ENCODE assay signal across 9 cellular contexts in the genomic region with DNA sequence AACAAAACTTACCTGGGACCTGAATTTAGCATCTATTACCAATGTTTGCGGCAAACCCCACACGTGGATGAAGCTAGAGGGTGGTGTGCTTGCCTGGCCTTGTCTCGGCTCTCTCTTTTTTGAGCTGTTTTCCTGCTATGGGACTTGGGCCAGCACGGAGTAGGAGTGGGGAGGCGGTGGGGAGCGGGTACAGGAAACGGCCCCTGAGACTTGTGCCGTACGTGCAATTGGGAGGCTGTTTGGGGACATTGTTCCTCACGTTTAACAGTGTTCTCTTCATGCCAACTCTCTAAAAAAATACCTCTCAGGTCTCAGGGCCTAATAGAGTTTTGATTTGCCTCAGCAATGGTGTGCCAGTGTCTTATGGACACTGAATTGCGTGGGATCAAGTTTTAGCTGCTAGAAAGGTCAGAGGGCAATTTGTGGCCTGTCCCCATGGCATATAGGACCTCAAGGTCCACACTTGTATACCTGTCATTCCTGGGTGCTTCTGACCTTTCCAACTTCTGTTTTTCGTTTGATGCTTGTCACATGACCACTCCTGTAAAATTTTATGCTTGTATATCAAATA. TPM values are rescaled to one million over a fixed set of nuclear protein-coding genes. Genes with fewer than 3 reads are reported as not detected.
A peak's percentile ranks its signal among the peaks of the same experiment; 100 is the strongest.
DNase-seq lines count a peak whose midpoint lies in the region; ATAC-seq and TF ChIP-seq lines count a peak whose summit lies in the region.
"Had no signal": no experiment of that assay in that cellular context is flagged by ENCODE, and none has a peak within 500 bp of the region (broad histone marks: within the 10 kb centered on the region; RNA-seq: fewer than 3 reads in every experiment).

No MANE protein-coding gene starts in this region.

- no peak for TF ChIP-seq RAD21 in SK-N-SH (IDR thresholded peaks at IDR 0.05; ENCODE audit: low read length)

- H3F3A ChIP-seq in SK-N-SH (replicated peaks; ENCODE audit: insufficient read depth), result peaks cover 11% of the 10 kb centered on the region

- CTCF ChIA-PET in activated CD4-positive, alpha-beta T cell treated with anti-CD3 and anti-CD28 coated beads, Interleukin-2, amount 10 ng/mL, durations not matched to agents 7 days and 5 days (lab: Charles Lee), result interaction anchor here (1.0 to 2.6 kb wide), 8 partner anchors 9 to 138 kb away, joined by 3 to 12 read pairs (median 4); no protein-coding TSS in a partner anchor
- CTCF ChIA-PET in SK-N-SH (lab: Yijun Ruan, JAX), result interaction anchor here (1.4 kb wide), 1 partner anchor 15 kb away, joined by 3 read pairs; no protein-coding TSS in a partner anchor

- no peak for DNase-seq in activated CD4-positive, alpha-beta T cell treated with anti-CD3 and anti-CD28 coated beads, Interleukin-2, amount 10 ng/mL, durations not matched to agents 7 days and 5 days
- DNase-seq in activated CD4-positive, alpha-beta T cell treated with anti-CD3 and anti-CD28 coated beads, Interleukin-2, amount 50 U/mL, for 1 hour, result no peak
- DNase-seq in activated T-cell treated with anti-CD3 and anti-CD28 coated beads, Interleukin-2, amount 50 U/mL, for 72 hours, result no peak
- DNase-seq in thoracic aorta (ENCODE audit: low spot score) (no peak), SK-N-SH (no peak), endodermal cell (no peak), heart right ventricle (no peak)

- H3K36me3 Mint-ChIP-seq in activated CD4-positive, alpha-beta T cell treated with anti-CD3 and anti-CD28 coated beads, Interleukin-2, amount 10 ng/mL, durations not matched to agents 7 days and 5 days (ENCODE audit: low read depth), result peaks cover 20% of the 10 kb centered on the region
- H3K36me3 Mint-ChIP-seq in activated T-cell treated with anti-CD3 and anti-CD28 coated beads, Interleukin-2, amount 50 U/mL, for 72 hours (ENCODE audit: insufficient read depth in 2 of 2), result peaks cover 2% of the 10 kb centered on the region in 2 donors
- H3K36me3 Mint-ChIP-seq in endodermal cell (ENCODE audit: low read depth), result no peaks in the 10 kb centered on the region

- no peaks in the 10 kb centered on the region for H3K9me2 ChIP-seq in SK-N-SH

- ATAC-seq in HG03039 (IDR thresholded peaks at IDR 0.05; ENCODE audit: unreplicated experiment) (peak; percentile 22), thoracic aorta (ENCODE audit: insufficient number of reproducible peaks, low FRiP score, low read depth) (no peak), heart right ventricle (no peak)
- peak; percentile 12 to 25 for ATAC-seq in activated T-cell treated with anti-CD3 and anti-CD28 coated beads, Interleukin-2, amount 50 U/mL, for 72 hours (replicated peaks in 1 of 2)

- no peak for TF ChIP-seq EP300 in SK-N-SH (IDR thresholded peaks at IDR 0.05; ENCODE audit: borderline replicate concordance in 1 of 2, low read depth in 1 of 2, low read length in 1 of 2)

- H3K9me3 Mint-ChIP-seq in activated CD4-positive, alpha-beta T cell treated with anti-CD3 and anti-CD28 coated beads, Interleukin-2, amount 10 ng/mL, durations not matched to agents 7 days and 5 days, result no peaks in the 10 kb centered on the region
- H3K9me3 Mint-ChIP-seq in activated T-cell treated with anti-CD3 and anti-CD28 coated beads, Interleukin-2, amount 50 U/mL, for 72 hours, result no peaks in the 10 kb centered on the region
- no peaks in the 10 kb centered on the region for H3K9me3 Mint-ChIP-seq in endodermal cell

- H3K4me2 ChIP-seq in SK-N-SH, result no peak overlapping the region

- H3K36me3 ChIP-seq in thoracic aorta (no peaks in the 10 kb centered on the region), SK-N-SH (replicated peaks in 1 of 2; ENCODE audit: control insufficient read depth in 1 of 2, insufficient read depth in 2 of 2, low read length in 1 of 2) (no peaks in the 10 kb centered on the region), endodermal cell (ENCODE audit: control insufficient read depth, insufficient read depth, low read length) (no peaks in the 10 kb centered on the region), heart right ventricle (no peaks in the 10 kb centered on the region)

- no peaks in the 10 kb centered on the region for H4K20me1 ChIP-seq in SK-N-SH (ENCODE audit: insufficient read depth)

- TF ChIP-seq CTCF in thoracic aorta (IDR thresholded peaks at IDR 0.05) (no peak), SK-N-SH (IDR thresholded peaks at IDR 0.05) (no peak), endodermal cell (conservative IDR thresholded peaks at IDR 0.05) (no peak), heart right ventricle (IDR thresholded peaks at IDR 0.05) (no peak)

- 89% methylated on average over 12 of the region's 12 CpGs for WGBS in SK-N-SH (ENCODE audit: low lambda C conversion rate)
- 86 to 87% methylated on average over 8 to 12 of the region's 12 CpGs for WGBS in endodermal cell (ENCODE audit: insufficient coverage in 1 of 2, insufficient read length in 1 of 2), 2 experiments
- 58 to 60% methylated on average over 12 of the region's 12 CpGs for WGBS in heart right ventricle, 2 donors

- no peaks in the 10 kb centered on the region for H3K79me2 ChIP-seq in SK-N-SH (ENCODE audit: insufficient read depth)

- peak overlapping the region; percentile 99 for H3K27ac Mint-ChIP-seq in activated CD4-positive, alpha-beta T cell treated with anti-CD3 and anti-CD28 coated beads, Interleukin-2, amount 10 ng/mL, durations not matched to agents 7 days and 5 days
- H3K27ac Mint-ChIP-seq in activated T-cell treated with anti-CD3 and anti-CD28 coated beads, Interleukin-2, amount 50 U/mL, for 72 hours, result peak overlapping the region; percentile 100
- H3K27ac Mint-ChIP-seq in endodermal cell, result no peak overlapping the region

- POLR2A ChIA-PET in activated CD4-positive, alpha-beta T cell treated with anti-CD3 and anti-CD28 coated beads, Interleukin-2, amount 10 ng/mL, durations not matched to agents 7 days and 5 days (lab: Charles Lee), result interaction anchor here (0.6 to 2.4 kb wide), 5 partner anchors 14 to 39 kb away, joined by 4 to 11 read pairs (median 5); partner anchors contain the start of genes PHF19 and TRAF1
- POLR2A ChIA-PET in SK-N-SH (lab: Yijun Ruan, JAX), result no interaction called here

- no peaks in the 10 kb centered on the region for H3K9me3 ChIP-seq in thoracic aorta
- no peaks in the 10 kb centered on the region for H3K9me3 ChIP-seq in SK-N-SH
- H3K9me3 ChIP-seq in endodermal cell (ENCODE audit: control insufficient read depth, low read length), result no peaks in the 10 kb centered on the region
- no peaks in the 10 kb centered on the region for H3K9me3 ChIP-seq in heart right ventricle

- peak overlapping the region; percentile 89 to 91 for H3K27ac ChIP-seq in thoracic aorta
- no peak overlapping the region for H3K27ac ChIP-seq in SK-N-SH (ENCODE audit: low read depth in 2 of 2, low read length in 1 of 2)
- H3K27ac ChIP-seq in endodermal cell (ENCODE audit: low read depth, low read length), result no peak overlapping the region
- H3K27ac ChIP-seq in heart right ventricle, result peak overlapping the region in 2 of 10 donors; percentile 12 to 81
- H3K27ac ChIP-seq: C4-2B had no signal

- H3K27me3 Mint-ChIP-seq in activated CD4-positive, alpha-beta T cell treated with anti-CD3 and anti-CD28 coated beads, Interleukin-2, amount 10 ng/mL, durations not matched to agents 7 days and 5 days, result no peaks in the 10 kb centered on the region
- no peaks in the 10 kb centered on the region for H3K27me3 Mint-ChIP-seq in activated T-cell treated with anti-CD3 and anti-CD28 coated beads, Interleukin-2, amount 50 U/mL, for 72 hours (ENCODE audit: low read depth)
- peaks cover 24% of the 10 kb centered on the region for H3K27me3 Mint-ChIP-seq in endodermal cell (ENCODE audit: insufficient read depth)

- peaks cover 11 to 70% of the 10 kb centered on the region in 2 donors for H3K4me1 ChIP-seq in thoracic aorta (ENCODE audit: control insufficient read depth in 1 of 2, low read depth in 2 of 2)
- H3K4me1 ChIP-seq in SK-N-SH (ENCODE audit: control insufficient read depth in 1 of 2, insufficient read depth in 2 of 2, low read depth in 1 of 2, low read length in 1 of 2), result no peaks in the 10 kb centered on the region; a peak in 1 of 4 replicates
- peaks cover 4% of the 10 kb centered on the region for H3K4me1 ChIP-seq in endodermal cell (ENCODE audit: control insufficient read depth, insufficient read depth, low read length)
- peaks cover 2 to 46% (median 11%) of the 10 kb centered on the region in 9 donors for H3K4me1 ChIP-seq in heart right ventricle

- H2AFZ ChIP-seq in SK-N-SH (ENCODE audit: low read depth), result no peak overlapping the region

- H3K9ac ChIP-seq in SK-N-SH (no peak overlapping the region), endodermal cell (ENCODE audit: extremely low read depth, low read length, poor library complexity, severe bottlenecking) (no peak overlapping the region)

- H3K27me3 ChIP-seq in thoracic aorta (replicated peaks; ENCODE audit: insufficient read depth) (no peaks in the 10 kb centered on the region), SK-N-SH (ENCODE audit: insufficient read depth) (no peaks in the 10 kb centered on the region), endodermal cell (ENCODE audit: control insufficient read depth, insufficient read depth, low read length, poor library complexity, severe bottlenecking) (peaks cover 21% of the 10 kb centered on the region), heart right ventricle (no peaks in the 10 kb centered on the region)

- H3K4me3 ChIP-seq in thoracic aorta (no peak overlapping the region), SK-N-SH (ENCODE audit: low read depth in 2 of 2, low read length in 1 of 2) (no peak overlapping the region), endodermal cell (ENCODE audit: low read length) (no peak overlapping the region), heart right ventricle (no peak overlapping the region)

- peaks cover 92% of the 10 kb centered on the region for H3K4me1 Mint-ChIP-seq in activated CD4-positive, alpha-beta T cell treated with anti-CD3 and anti-CD28 coated beads, Interleukin-2, amount 10 ng/mL, durations not matched to agents 7 days and 5 days
- peaks cover 90% of the 10 kb centered on the region for H3K4me1 Mint-ChIP-seq in activated T-cell treated with anti-CD3 and anti-CD28 coated beads, Interleukin-2, amount 50 U/mL, for 72 hours (ENCODE audit: low read depth)
- H3K4me1 Mint-ChIP-seq in endodermal cell, result peaks cover 15% of the 10 kb centered on the region

- H3K4me3 Mint-ChIP-seq in activated CD4-positive, alpha-beta T cell treated with anti-CD3 and anti-CD28 coated beads, Interleukin-2, amount 10 ng/mL, durations not matched to agents 7 days and 5 days, result peak overlapping the region; percentile 62
- peak overlapping the region; percentile 75 to 88 for H3K4me3 Mint-ChIP-seq in activated T-cell treated with anti-CD3 and anti-CD28 coated beads, Interleukin-2, amount 50 U/mL, for 72 hours
- no peak overlapping the region for H3K4me3 Mint-ChIP-seq in endodermal cell

- intact Hi-C loops in heart right ventricle (cut with DNase I), result no loop called here

RNA-seq across cellular contexts. Expression of gene PHF19, which starts 15.3 kb away (rescaled TPM):
- total RNA-seq in activated CD4-positive, alpha-beta T cell treated with anti-CD3 and anti-CD28 coated beads, Interleukin-2, amount 10 ng/mL, durations not matched to agents 7 days and 5 days, result 100 to 1,000 TPM; 331 to 351 TPM
- 100 to 1,000 TPM; 166 to 222 TPM for total RNA-seq in activated T-cell treated with anti-CD3 and anti-CD28 coated beads, Interleukin-2, amount 50 U/mL, for 72 hours
- total RNA-seq in thoracic aorta, result 10 to 100 TPM; 47.9 to 81.7 TPM
- polyA plus RNA-seq in SK-N-SH (2012; rRNA removed), result 24.5 and 33.4 TPM in 2 replicates
- polyA plus RNA-seq in SK-N-SH (2012; cell fraction: cytosol; rRNA removed), result 18.0 and 25.0 TPM in 2 replicates
- 38.5 and 64.8 TPM in 2 replicates for polyA plus RNA-seq in SK-N-SH (2012; cell fraction: nucleus; rRNA removed)
- 10 to 100 TPM; 17.9 to 21.9 TPM for total RNA-seq in endodermal cell
- 30.5 TPM for polyA plus RNA-seq in endodermal cell (2013, experiment 1 of 2)
- polyA plus RNA-seq in endodermal cell (2013, experiment 2 of 2), result 27.9 TPM
- 10 to 100 TPM in 8 of 10 donors, 1 to 10 TPM in 2; 9.2 to 24.0 (median 13.4) TPM for total RNA-seq in heart right ventricle
- polyA plus RNA-seq in heart right ventricle, result 10 to 100 TPM; 10.2 to 12.5 TPM

RNA-seq across cellular contexts. Expression of gene TRAF1, which starts 34.3 kb away (rescaled TPM):
- total RNA-seq in activated CD4-positive, alpha-beta T cell treated with anti-CD3 and anti-CD28 coated beads, Interleukin-2, amount 10 ng/mL, durations not matched to agents 7 days and 5 days, result 10 to 100 TPM; 61.9 to 64.3 TPM
- 100 to 1,000 TPM in 1 of 2 donors, 10 to 100 TPM in 1; 91.6 to 101 TPM for total RNA-seq in activated T-cell treated with anti-CD3 and anti-CD28 coated beads, Interleukin-2, amount 50 U/mL, for 72 hours
- total RNA-seq in thoracic aorta (10 to 100 TPM; 36.4 to 52.5 TPM), endodermal cell (1 to 10 TPM; 3.6 to 8.2 TPM), heart right ventricle (1 to 10 TPM; 1.1 to 6.7 (median 1.9) TPM)
- polyA plus RNA-seq in SK-N-SH (2012; rRNA removed) (1.2 and 1.5 TPM in 2 replicates), heart right ventricle (1 to 10 TPM; 2.2 to 5.7 TPM)
- 0.54 and 0.84 TPM in 2 replicates for polyA plus RNA-seq in SK-N-SH (2012; cell fraction: cytosol; rRNA removed)
- polyA plus RNA-seq in SK-N-SH (2012; cell fraction: nucleus; rRNA removed), result 3.0 and 3.6 TPM in 2 replicates
- 3.1 TPM for polyA plus RNA-seq in endodermal cell (2013, experiment 1 of 2)
- 2.6 TPM for polyA plus RNA-seq in endodermal cell (2013, experiment 2 of 2)

RNA-seq across cellular contexts. Expression of gene PSMD5, which starts 49.5 kb away (rescaled TPM):
- total RNA-seq in activated CD4-positive, alpha-beta T cell treated with anti-CD3 and anti-CD28 coated beads, Interleukin-2, amount 10 ng/mL, durations not matched to agents 7 days and 5 days, result 10 to 100 TPM; 35.3 to 50.9 TPM
- 10 to 100 TPM; 48.6 to 59.0 TPM for total RNA-seq in activated T-cell treated with anti-CD3 and anti-CD28 coated beads, Interleukin-2, amount 50 U/mL, for 72 hours
- total RNA-seq in thoracic aorta (10 to 100 TPM; 19.4 to 55.7 TPM), endodermal cell (10 to 100 TPM; 21.8 to 52.7 TPM), heart right ventricle (10 to 100 TPM in 8 of 10 donors, 1 to 10 TPM in 2; 7.7 to 22.8 (median 15.4) TPM)
- polyA plus RNA-seq in SK-N-SH (2012; rRNA removed) (13.7 and 18.2 TPM in 2 replicates), heart right ventricle (1 to 10 TPM; 8.0 to 9.4 TPM)
- 20.7 and 22.6 TPM in 2 replicates for polyA plus RNA-seq in SK-N-SH (2012; cell fraction: cytosol; rRNA removed)
- 6.3 and 14.1 TPM in 2 replicates for polyA plus RNA-seq in SK-N-SH (2012; cell fraction: nucleus; rRNA removed)
- polyA plus RNA-seq in endodermal cell (2013, experiment 1 of 2), result 29.3 TPM
- polyA plus RNA-seq in endodermal cell (2013, experiment 2 of 2), result 28.7 TPM

Comparison
In these comparisons a context has a peak if more than half of its experiments do, and no peak if none do; other contexts are left out.
1. ATAC-seq: peak in HG03039 (single experiment) and activated T-cell treated with anti-CD3 and anti-CD28 coated beads, Interleukin-2, amount 50 U/mL, for 72 hours (2 of 2); none in thoracic aorta (single experiment) and heart right ventricle (0 of 8).
2. H3K27ac ChIP-seq: peak in thoracic aorta (2 of 2); none in SK-N-SH (0 of 2) and endodermal cell (single experiment).
3. RNA of gene TRAF1, which starts 34.3 kb away (total RNA-seq): 91.6 to 101 TPM in activated T-cell treated with anti-CD3 and anti-CD28 coated beads, Interleukin-2, amount 50 U/mL, for 72 hours, 61.9 to 64.3 TPM in activated CD4-positive, alpha-beta T cell treated with anti-CD3 and anti-CD28 coated beads, Interleukin-2, amount 10 ng/mL, durations not matched to agents 7 days and 5 days and 36.4 to 52.5 TPM in thoracic aorta; 3.6 to 8.2 TPM in endodermal cell and 1.1 to 6.7 TPM in heart right ventricle; every median in the first group is over 4 times any median in the second.